ENCODE assay signal across 8 cellular contexts in genomic region chr7:93332172-93332571, GRCh38.
"Had no signal": no experiment of that assay in that cellular context is flagged by ENCODE, and none has a peak within 500 bp of the region (broad histone marks: within the 10 kb centered on the region; RNA-seq: fewer than 3 reads in every experiment).

No MANE protein-coding gene starts in this region.

- DNase-seq: GM23248, GOT3, H7, HFFc6, KG1 had no signal

- ATAC-seq: HCT116 had no signal

- H3K9ac ChIP-seq: GM23248 had no signal

- H2AFZ ChIP-seq: GM23248 had no signal

- H3K9me3 ChIP-seq: HAP-1 had no signal

- H3K4me3 ChIP-seq: GM23248, HAP-1 had no signal

- H3K27ac ChIP-seq: GM23248, HL-60 had no signal

- H3K36me3 ChIP-seq: HAP-1 had no signal
